ENCODE assay signal across 19 cellular contexts in genomic region chr17:76840884-76841775, GRCh38. TPM values are rescaled to one million over a fixed set of nuclear protein-coding genes. Genes with fewer than 3 reads are reported as not detected.
DNase-seq lines count a peak whose midpoint lies in the region; ATAC-seq, FAIRE-seq and TF ChIP-seq lines count a peak whose summit lies in the region.
"Had no signal": no experiment of that assay in that cellular context is flagged by ENCODE, and none has a peak within 500 bp of the region (broad histone marks: within the 10 kb centered on the region; RNA-seq: fewer than 3 reads in every experiment).

No MANE protein-coding gene starts in this region.

- peaks cover 13% of the 10 kb centered on the region for H3K4me1 Mint-ChIP-seq in T-helper 2 cell treated with Interferon-gamma antibody and Interleukin-4, amounts not matched to agents 5 μg/mL and 100 μg/mL, for 36 hours (ENCODE audit: low read depth)
- H3K4me1 Mint-ChIP-seq in endodermal cell, result peaks cover 18% of the 10 kb centered on the region
- peaks cover 23% of the 10 kb centered on the region for H3K4me1 Mint-ChIP-seq in stimulated activated effector memory CD8-positive, alpha-beta T cell treated with anti-CD3 and anti-CD28 coated beads, Interleukin-12 subunit alpha, Interleukin-12 subunit beta, amount 100 ng/mL, for 72 hours

- intact Hi-C loops in pancreas (cut with DNase I), result no loop called here

- WGBS in endodermal cell (ENCODE audit: insufficient coverage in 1 of 2, insufficient read length in 1 of 2), 2 experiments, result 15 to 21% methylated on average over 5 to 8 of the region's 8 CpGs
- 6 to 16% methylated on average over 8 of the region's 8 CpGs for WGBS in pancreas, 2 donors

- H3K4me3 ChIP-seq in NT2/D1 (ENCODE audit: insufficient read length, low read depth), result peak overlapping the region; percentile 44
- H3K4me3 ChIP-seq in endodermal cell (ENCODE audit: low read length), result peak overlapping the region; percentile 30
- H3K4me3 ChIP-seq in pancreas, result no peak overlapping the region
- H3K4me3 ChIP-seq: Peyer's patch, skin epidermis, stomach had no signal

- no peaks in the 10 kb centered on the region for H3K9me3 ChIP-seq in NT2/D1 (ENCODE audit: insufficient read depth, low read length)
- H3K9me3 ChIP-seq in endodermal cell (ENCODE audit: control insufficient read depth, low read length), result no peaks in the 10 kb centered on the region
- H3K9me3 ChIP-seq in pancreas, result no peaks in the 10 kb centered on the region
- H3K9me3 ChIP-seq: Peyer's patch, stomach had no signal

- no peak for DNase-seq in T-helper 2 cell treated with Interferon-gamma antibody and Interleukin-4, amounts not matched to agents 5 μg/mL and 100 μg/mL, for 36 hours (ENCODE audit: low spot score)
- DNase-seq in T-helper 2 cell (no peak), NT2/D1 (ENCODE audit: low read depth, low spot score) (no peak), endodermal cell (peak; percentile 83), pancreas (no peak), LoVo (ENCODE audit: low spot score) (no peak), hepatic stellate cell (ENCODE audit: low spot score) (no peak)
- DNase-seq in stimulated activated effector memory CD8-positive, alpha-beta T cell treated with anti-CD3 and anti-CD28 coated beads, Interleukin-12 subunit alpha, Interleukin-12 subunit beta, amount 100 ng/mL, for 72 hours (ENCODE audit: low spot score in 2 of 2), result no peak
- DNase-seq: activated CD4-positive, alpha-beta T cell treated with anti-CD3 and anti-CD28 coated beads for 48 hours; activated T-cell treated with anti-CD3 and anti-CD28 coated beads, Interleukin-2, amount 50 U/mL, for 4 hours; amniotic stem cell; HFFc6; mesenchymal stem cell; NCI-H446 treated with DMSO at 0.1 percent for 48 hours; Peyer's patch; stomach; T-helper 1 cell had no signal

- H3K4me1 ChIP-seq in NT2/D1 (ENCODE audit: insufficient read depth, insufficient read length), result peaks cover 18% of the 10 kb centered on the region
- H3K4me1 ChIP-seq in endodermal cell (ENCODE audit: control insufficient read depth, insufficient read depth, low read length), result peaks cover 3% of the 10 kb centered on the region
- no peaks in the 10 kb centered on the region for H3K4me1 ChIP-seq in pancreas

- H3K9me3 Mint-ChIP-seq in T-helper 2 cell treated with Interferon-gamma antibody and Interleukin-4, amounts not matched to agents 5 μg/mL and 100 μg/mL, for 36 hours, result no peaks in the 10 kb centered on the region
- H3K9me3 Mint-ChIP-seq in endodermal cell, result no peaks in the 10 kb centered on the region
- H3K9me3 Mint-ChIP-seq in stimulated activated effector memory CD8-positive, alpha-beta T cell treated with anti-CD3 and anti-CD28 coated beads, Interleukin-12 subunit alpha, Interleukin-12 subunit beta, amount 100 ng/mL, for 72 hours, result no peaks in the 10 kb centered on the region
- H3K9me3 Mint-ChIP-seq: activated T-cell treated with anti-CD3 and anti-CD28 coated beads, Interleukin-2, amount 50 U/mL, for 4 hours; dendritic cell treated with granulocyte-macrophage colony-stimulating factor and Interleukin-4, amounts not matched to agents 40 ng/mL and 50 ng/mL, for 4 days; HFFc6 had no signal

- H3K27me3 ChIP-seq in NT2/D1 (ENCODE audit: insufficient read depth, insufficient read length), result peaks cover 8% of the 10 kb centered on the region
- peaks cover 19% of the 10 kb centered on the region for H3K27me3 ChIP-seq in endodermal cell (ENCODE audit: control insufficient read depth, insufficient read depth, low read length, poor library complexity, severe bottlenecking)
- peaks cover 0 to 15% (median 0%) of the 10 kb centered on the region in 4 donors for H3K27me3 ChIP-seq in pancreas

- no peaks in the 10 kb centered on the region for H3K36me3 ChIP-seq in NT2/D1 (ENCODE audit: insufficient read depth, insufficient read length, low read length)
- H3K36me3 ChIP-seq in endodermal cell (ENCODE audit: control insufficient read depth, insufficient read depth, low read length), result no peaks in the 10 kb centered on the region
- H3K36me3 ChIP-seq in pancreas, result no peaks in the 10 kb centered on the region
- H3K36me3 ChIP-seq: Peyer's patch, stomach had no signal

- FAIRE-seq in pancreas (lab: Jason Lieb, UNC), result no peak

- H3K27ac Mint-ChIP-seq in T-helper 2 cell treated with Interferon-gamma antibody and Interleukin-4, amounts not matched to agents 5 μg/mL and 100 μg/mL, for 36 hours, result peak overlapping the region; percentile 0
- H3K27ac Mint-ChIP-seq in endodermal cell, result no peak overlapping the region
- H3K27ac Mint-ChIP-seq in stimulated activated effector memory CD8-positive, alpha-beta T cell treated with anti-CD3 and anti-CD28 coated beads, Interleukin-12 subunit alpha, Interleukin-12 subunit beta, amount 100 ng/mL, for 72 hours, result peak overlapping the region; percentile 63
- H3K27ac Mint-ChIP-seq: dendritic cell treated with granulocyte-macrophage colony-stimulating factor and Interleukin-4, amounts not matched to agents 40 ng/mL and 50 ng/mL, for 4 days; HFFc6 had no signal

- peak overlapping the region; percentile 78 for H3K9ac ChIP-seq in NT2/D1 (ENCODE audit: insufficient read length, low read depth)
- no peak overlapping the region for H3K9ac ChIP-seq in endodermal cell (ENCODE audit: extremely low read depth, low read length, poor library complexity, severe bottlenecking)

- no peak for TF ChIP-seq CTCF in endodermal cell (conservative IDR thresholded peaks at IDR 0.05)
- no peak for TF ChIP-seq CTCF in pancreas (IDR thresholded peaks at IDR 0.05)

- H3K4me3 Mint-ChIP-seq in T-helper 2 cell treated with Interferon-gamma antibody and Interleukin-4, amounts not matched to agents 5 μg/mL and 100 μg/mL, for 36 hours, result no peak overlapping the region
- H3K4me3 Mint-ChIP-seq in endodermal cell, result peak overlapping the region; percentile 50
- peak overlapping the region; percentile 41 for H3K4me3 Mint-ChIP-seq in stimulated activated effector memory CD8-positive, alpha-beta T cell treated with anti-CD3 and anti-CD28 coated beads, Interleukin-12 subunit alpha, Interleukin-12 subunit beta, amount 100 ng/mL, for 72 hours
- H3K4me3 Mint-ChIP-seq: dendritic cell treated with granulocyte-macrophage colony-stimulating factor and Interleukin-4, amounts not matched to agents 40 ng/mL and 50 ng/mL, for 4 days had no signal

- H3K27ac ChIP-seq in endodermal cell (ENCODE audit: low read depth, low read length) (no peak overlapping the region), pancreas (no peak overlapping the region)
- H3K27ac ChIP-seq: Peyer's patch, skin epidermis, stomach had no signal

- ATAC-seq in stimulated activated effector memory CD8-positive, alpha-beta T cell treated with anti-CD3 and anti-CD28 coated beads, Interleukin-12 subunit alpha, Interleukin-12 subunit beta, amount 100 ng/mL, for 72 hours, result no peak
- ATAC-seq in pancreas, result no peak

- H3K27me3 Mint-ChIP-seq in T-helper 2 cell treated with Interferon-gamma antibody and Interleukin-4, amounts not matched to agents 5 μg/mL and 100 μg/mL, for 36 hours (ENCODE audit: low read depth), result peaks cover 47% of the 10 kb centered on the region
- H3K27me3 Mint-ChIP-seq in endodermal cell (ENCODE audit: insufficient read depth), result peaks cover 34% of the 10 kb centered on the region

- H3K36me3 Mint-ChIP-seq in T-helper 2 cell treated with Interferon-gamma antibody and Interleukin-4, amounts not matched to agents 5 μg/mL and 100 μg/mL, for 36 hours (ENCODE audit: low read depth), result no peaks in the 10 kb centered on the region
- H3K36me3 Mint-ChIP-seq in endodermal cell (ENCODE audit: low read depth), result no peaks in the 10 kb centered on the region
- H3K36me3 Mint-ChIP-seq in stimulated activated effector memory CD8-positive, alpha-beta T cell treated with anti-CD3 and anti-CD28 coated beads, Interleukin-12 subunit alpha, Interleukin-12 subunit beta, amount 100 ng/mL, for 72 hours, result peaks cover 5% of the 10 kb centered on the region

RNA-seq across cellular contexts. Expression of gene MGAT5B, which starts 27.1 kb away (rescaled TPM):
- total RNA-seq in endodermal cell, result 1 to 10 TPM; 2.9 to 3.3 TPM
- 7.2 TPM for polyA plus RNA-seq in endodermal cell (2013, experiment 1 of 2)
- 7.2 TPM for polyA plus RNA-seq in endodermal cell (2013, experiment 2 of 2)
- total RNA-seq in pancreas, result under 1 TPM in 5 of 6 donors, not detected in 1; 0.21 to 0.38 (median 0.25) TPM
- 1 to 10 TPM in 1 of 2 donors, under 1 TPM in 1; 0.23 to 1.2 TPM for polyA plus RNA-seq in pancreas

Comparison
In these comparisons a context has a peak if more than half of its experiments do, and no peak if none do; other contexts are left out.
1. H3K4me3 ChIP-seq: peak in NT2/D1 (single experiment) and endodermal cell (single experiment); none in pancreas (0 of 4).